19 cellular contexts compared by ENCODE assay signal in genomic region chr17:15343749-15344148, GRCh38. TPM values are rescaled to one million over a fixed set of nuclear protein-coding genes. Genes with fewer than 3 reads are reported as not detected.
DNase-seq lines count a peak whose midpoint lies in the region; TF ChIP-seq lines count a peak whose summit lies in the region.
"Had no signal": no experiment of that assay in that cellular context is flagged by ENCODE, and none has a peak within 500 bp of the region (broad histone marks: within the 10 kb centered on the region; RNA-seq: fewer than 3 reads in every experiment).

No MANE protein-coding gene starts in this region.

- no peak overlapping the region for H3K9ac ChIP-seq in trophoblast cell (ENCODE audit: low read length)
- H3K9ac ChIP-seq: BLaER1 treated with 17β-estradiol and CSF1 and Interleukin-3, amounts not matched to agents 10 nM and 100 nM had no signal

- TF ChIP-seq CTCF in RWPE1 (conservative IDR thresholded peaks at IDR 0.05; ENCODE audit: low read depth) (no peak), fibroblast of pulmonary artery (IDR thresholded peaks at IDR 0.05; ENCODE audit: low read length, missing control alignments) (no peak), GM10248 (IDR thresholded peaks at IDR 0.05; ENCODE audit: control extremely low read depth, extremely low read depth, low read depth, missing control alignments) (no peak)

- no peak overlapping the region for H3K18ac ChIP-seq in trophoblast cell (ENCODE audit: low read length)

- CTCF ChIA-PET in RWPE1 (lab: Yijun Ruan, JAX) (no interaction called here), GM10248 (lab: Yijun Ruan, JAX) (no interaction called here)

- no peaks in the 10 kb centered on the region for H3K9me3 ChIP-seq in trophoblast cell (ENCODE audit: insufficient read depth, low read depth, low read length)
- H3K9me3 ChIP-seq: adrenal gland, ovary had no signal

- H3K27ac ChIP-seq in RWPE1 (no peak overlapping the region), trophoblast cell (ENCODE audit: low read depth, low read length) (no peak overlapping the region)
- H3K27ac ChIP-seq: adrenal gland; BLaER1 treated with 17β-estradiol and CSF1 and Interleukin-3, amounts not matched to agents 10 nM and 100 nM; coronary artery; epithelial cell of prostate; ovary had no signal

- peaks cover 10 to 15% of the 10 kb centered on the region in 2 experiments for H3K4me1 ChIP-seq in trophoblast cell (ENCODE audit: control insufficient read depth in 1 of 2, insufficient read depth in 2 of 2, low read length in 2 of 2)
- H3K4me1 ChIP-seq: BLaER1 treated with 17β-estradiol and CSF1 and Interleukin-3, amounts not matched to agents 10 nM and 100 nM had no signal

- no peak overlapping the region for H3K4ac ChIP-seq in trophoblast cell (ENCODE audit: low read depth, low read length)

- no peak overlapping the region for H2BK5ac ChIP-seq in trophoblast cell (ENCODE audit: low read depth, low read length, poor library complexity)

- WGBS in trophoblast cell (ENCODE audit: extremely low coverage, insufficient coverage, insufficient read length): no CpG with 5 or more reads among the region's 4 CpGs

- H3K27me3 ChIP-seq in trophoblast cell (ENCODE audit: insufficient read depth, low read length): no peaks in the 10 kb centered on the region
- H3K27me3 ChIP-seq: ovary had no signal

- no peak overlapping the region for H3K4me3 ChIP-seq in fibroblast of pulmonary artery (replicated peaks; ENCODE audit: low read depth, low read length)
- no peak overlapping the region for H3K4me3 ChIP-seq in trophoblast cell (ENCODE audit: low read depth, low read length)
- H3K4me3 ChIP-seq: adrenal gland; BLaER1 treated with 17β-estradiol and CSF1 and Interleukin-3, amounts not matched to agents 10 nM and 100 nM; coronary artery; ovary had no signal

- H2AFZ ChIP-seq in trophoblast cell (ENCODE audit: insufficient read depth, low read length, poor library complexity): no peak overlapping the region

- no peak overlapping the region for H2BK120ac ChIP-seq in trophoblast cell (ENCODE audit: insufficient read depth, low read length, poor library complexity)

- no peaks in the 10 kb centered on the region for H3K79me1 ChIP-seq in trophoblast cell (ENCODE audit: low read length)

- peak; percentile 78 for DNase-seq in EL
- peak; percentile 30 for DNase-seq in RWPE1 (ENCODE audit: low spot score)
- DNase-seq in fibroblast of pulmonary artery (ENCODE audit: low read depth): peak; percentile 43
- DNase-seq in trophoblast cell: peak; percentile 42 to 56
- no peak for DNase-seq in NCI-H345 treated with DMSO at 0.1 percent for 48 hours (lab: John Stamatoyannopoulos, UW; ENCODE audit: unreplicated experiment)
- no peak for DNase-seq in activated effector memory CD4-positive, alpha-beta T cell treated with anti-CD3 and anti-CD28 coated beads, Interleukin-2, amount 50 U/mL, for 16 hours
- DNase-seq in GM10248 (ENCODE audit: extremely low spot score): no peak
- no peak for DNase-seq in amygdala (lab: John Stamatoyannopoulos, UW)
- DNase-seq: activated CD8-positive, alpha-beta memory T cell treated with anti-CD3 and anti-CD28 coated beads for 24 hours; adrenal gland; DMS 273 treated with DMSO at 0.1 percent for 48 hours; KG1; NCI-H1105 treated with DMSO at 0.1 percent for 48 hours; NCI-H2171; ovary; small intestine had no signal

- H3K4me2 ChIP-seq in trophoblast cell (ENCODE audit: low read length): no peak overlapping the region
- H3K4me2 ChIP-seq: BLaER1 treated with 17β-estradiol and CSF1 and Interleukin-3, amounts not matched to agents 10 nM and 100 nM had no signal

- no peaks in the 10 kb centered on the region for H3K79me2 ChIP-seq in trophoblast cell (ENCODE audit: control insufficient read depth, insufficient read depth, low read length, poor library complexity)

- H4K12ac ChIP-seq in trophoblast cell (ENCODE audit: low read depth, low read length): no peak overlapping the region

- H3K14ac ChIP-seq in trophoblast cell (ENCODE audit: low read length): no peak overlapping the region

- H3K36me3 ChIP-seq in trophoblast cell (ENCODE audit: control insufficient read depth in 1 of 2, insufficient read depth in 2 of 2, low read length in 2 of 2): no peaks in the 10 kb centered on the region
- H3K36me3 ChIP-seq: adrenal gland; BLaER1 treated with 17β-estradiol and CSF1 and Interleukin-3, amounts not matched to agents 10 nM and 100 nM; ovary had no signal

- no peak overlapping the region for H2AK5ac ChIP-seq in trophoblast cell (ENCODE audit: low read length)

- POLR2A ChIA-PET in RWPE1 (lab: Yijun Ruan, JAX; ENCODE audit: low non-redundant PET): no interaction called here
- POLR2A ChIA-PET in GM10248 (lab: Yijun Ruan, JAX): no interaction called here

- H3K23ac ChIP-seq in trophoblast cell (ENCODE audit: low read length): no peak overlapping the region

- no peak overlapping the region for H4K91ac ChIP-seq in trophoblast cell (ENCODE audit: low read depth, low read length)

- no peak overlapping the region for H4K8ac ChIP-seq in trophoblast cell (ENCODE audit: low read depth, low read length)

- H2BK12ac ChIP-seq in trophoblast cell (ENCODE audit: low read length): no peak overlapping the region

RNA-seq across cellular contexts. Expression of gene TEKT3, which starts 2.4 kb away (rescaled TPM):
- polyA plus RNA-seq in trophoblast cell (2013): 0.90 and 1.5 TPM in 2 replicates

Comparison
In these comparisons a context has a peak if more than half of its experiments do, and no peak if none do; other contexts are left out.
1. DNase-seq: peak in EL (single experiment), RWPE1 (single experiment), fibroblast of pulmonary artery (single experiment) and trophoblast cell (2 of 2); none in NCI-H345 treated with DMSO at 0.1 percent for 48 hours (single experiment), activated effector memory CD4-positive, alpha-beta T cell treated with anti-CD3 and anti-CD28 coated beads, Interleukin-2, amount 50 U/mL, for 16 hours (single experiment), GM10248 (single experiment) and amygdala (0 of 56).